Comparison of ENCODE assay signal across 17 cellular contexts in the genomic region with DNA sequence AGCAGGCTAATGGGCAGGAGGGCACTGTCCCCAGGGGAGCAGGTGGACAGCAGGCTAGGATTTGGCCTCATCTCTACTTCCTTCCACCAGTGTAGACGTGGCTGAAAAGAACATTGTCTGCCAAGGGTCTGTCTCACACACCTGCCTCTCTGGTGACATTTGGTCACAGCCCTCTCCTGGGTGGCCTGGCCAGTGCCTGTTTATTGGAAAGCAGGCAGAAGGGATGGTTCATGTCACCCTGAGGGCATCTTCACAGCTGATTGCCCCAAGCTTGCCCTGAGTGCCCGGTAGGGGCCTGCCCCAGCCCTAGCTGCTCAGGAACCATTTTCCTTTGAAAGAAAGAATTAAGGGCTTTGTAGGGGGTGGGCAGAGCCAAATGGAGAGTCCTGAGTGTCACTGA.
DNase-seq lines count a peak whose midpoint lies in the region; ATAC-seq and TF ChIP-seq lines count a peak whose summit lies in the region.
"Had no signal": no experiment of that assay in that cellular context is flagged by ENCODE, and none has a peak within 500 bp of the region (broad histone marks: within the 10 kb centered on the region; RNA-seq: fewer than 3 reads in every experiment).

No MANE protein-coding gene starts in this region.

- H3K79me2 ChIP-seq in PC-3 (ENCODE audit: low read length), result no peaks in the 10 kb centered on the region

- H3K36me3 ChIP-seq in BLaER1 (no peaks in the 10 kb centered on the region), PC-3 (ENCODE audit: low read depth, low read length) (no peaks in the 10 kb centered on the region), thyroid gland (no peaks in the 10 kb centered on the region)

- WGBS in thyroid gland, 2 donors, result 59 to 66% methylated on average over 2 of the region's 2 CpGs

- H3K4me1 ChIP-seq in BLaER1 (peaks cover 100% of the 10 kb centered on the region), PC-3 (ENCODE audit: insufficient read depth, low read length) (no peaks in the 10 kb centered on the region), thyroid gland (peaks cover under 1 to 3% of the 10 kb centered on the region in 2 donors)

- H3K27ac ChIP-seq in BLaER1, result peak overlapping the region; percentile 76
- H3K27ac ChIP-seq in layer of hippocampus (ENCODE audit: low read depth, low read length), result peak overlapping the region; percentile 94
- no peak overlapping the region for H3K27ac ChIP-seq in PC-3 (ENCODE audit: low read length)
- H3K27ac ChIP-seq in thyroid gland, result no peak overlapping the region
- H3K27ac ChIP-seq: C4-2B, GM23248 had no signal

- H3K27me3 ChIP-seq in BLaER1, result no peaks in the 10 kb centered on the region
- H3K27me3 ChIP-seq in layer of hippocampus (ENCODE audit: control insufficient read depth, insufficient read depth, low read length), result no peaks in the 10 kb centered on the region
- H3K27me3 ChIP-seq in PC-3 (ENCODE audit: low read length), result peaks cover 18% of the 10 kb centered on the region
- no peaks in the 10 kb centered on the region for H3K27me3 ChIP-seq in thyroid gland

- H3K9me2 ChIP-seq in PC-3 (replicated peaks; ENCODE audit: low read length), result no peaks in the 10 kb centered on the region

- H3K4me2 ChIP-seq in BLaER1 (peak overlapping the region; percentile 94), PC-3 (ENCODE audit: low read length) (no peak overlapping the region)

- POLR2A ChIA-PET in PC-3 (lab: Charles Lee; ENCODE audit: unreplicated experiment), result no interaction called here

- H3K9me3 ChIP-seq in BLaER1, result no peaks in the 10 kb centered on the region
- no peaks in the 10 kb centered on the region for H3K9me3 ChIP-seq in PC-3 (ENCODE audit: low read length)
- H3K9me3 ChIP-seq in thyroid gland, result no peaks in the 10 kb centered on the region

- BruUV-seq in PC-3 (replicated peaks; lab: Mats Ljungman, UMichigan), result no TSS peak

- H3K9ac ChIP-seq in BLaER1, result peak overlapping the region; percentile 46; the same call in 1 of the 2 replicates
- H3K9ac ChIP-seq in PC-3 (ENCODE audit: low read length), result no peak overlapping the region
- H3K9ac ChIP-seq: GM23248 had no signal

- intact Hi-C loops in PC-3 (cut with micrococcal nuclease) (no loop called here), thyroid gland (cut with DNase I) (no loop called here)

- DNase-seq in NCI-H69 (lab: John Stamatoyannopoulos, UW), result peak; percentile 59
- DNase-seq in cerebellum (ENCODE audit: low spot score), result peak; percentile 23
- no peak for DNase-seq in PC-3
- no peak for DNase-seq in thyroid gland
- DNase-seq in occipital lobe (lab: John Stamatoyannopoulos, UW), result no peak
- DNase-seq in stimulated activated naive CD4-positive, alpha-beta T cell treated with Interleukin-2 at 50 U/mL for 16 hours (lab: John Stamatoyannopoulos, UW), result no peak
- DNase-seq: ACHN; CD4-positive, alpha-beta memory T cell; DMS153; DMS79 treated with DMSO at 0.1 percent for 48 hours; EL; GDM1; GM23248; H7 had no signal

- no peaks in the 10 kb centered on the region for H3F3A ChIP-seq in PC-3 (ENCODE audit: low read length, unreplicated experiment)

- TF ChIP-seq CTCF in PC-3 (conservative IDR thresholded peaks at IDR 0.05; ENCODE audit: low read depth, low read length), result no peak
- TF ChIP-seq CTCF in thyroid gland (IDR thresholded peaks at IDR 0.05), result no peak

- no peak overlapping the region for H2AFZ ChIP-seq in PC-3 (ENCODE audit: low read length)
- H2AFZ ChIP-seq: GM23248 had no signal

- H4K20me1 ChIP-seq in BLaER1 (no peaks in the 10 kb centered on the region), PC-3 (ENCODE audit: low read length) (no peaks in the 10 kb centered on the region)

- no peak for TF ChIP-seq POLR2A in thyroid gland (IDR thresholded peaks at IDR 0.05)

- no peak overlapping the region for H3K4me3 ChIP-seq in BLaER1
- H3K4me3 ChIP-seq in PC-3 (ENCODE audit: low read length), result no peak overlapping the region
- no peak overlapping the region for H3K4me3 ChIP-seq in thyroid gland (replicated peaks in 1 of 3)
- H3K4me3 ChIP-seq: GM23248 had no signal

- CTCF ChIA-PET in PC-3 (lab: Charles Lee), result no interaction called here

- ATAC-seq in PC-3, result no peak

Comparison
In these comparisons a context has a peak if more than half of its experiments do, and no peak if none do; other contexts are left out.
1. H3K27ac ChIP-seq: peak in BLaER1 (single experiment) and layer of hippocampus (single experiment); none in PC-3 (single experiment) and thyroid gland (0 of 3).
2. DNase-seq: peak in NCI-H69 (single experiment) and cerebellum (single experiment); none in PC-3 (single experiment), thyroid gland (0 of 2), occipital lobe (single experiment) and stimulated activated naive CD4-positive, alpha-beta T cell treated with Interleukin-2 at 50 U/mL for 16 hours (single experiment).